In genomic region chr12:95859344-95859816, GRCh38 we compare ENCODE assay signal across 8 cellular contexts. TPM values are rescaled to one million over a fixed set of nuclear protein-coding genes. Genes with fewer than 3 reads are reported as not detected.
DNase-seq lines count a peak whose midpoint lies in the region; ATAC-seq and TF ChIP-seq lines count a peak whose summit lies in the region.

No MANE protein-coding gene starts in this region.

- peaks cover 13 to 41% of the 10 kb centered on the region in 2 donors for H3K36me3 ChIP-seq in neuronal stem cell (replicated peaks in 1 of 2; ENCODE audit: control insufficient read depth in 2 of 2, insufficient read depth in 2 of 2, low read length in 2 of 2)

- H3K23ac ChIP-seq in neuronal stem cell (ENCODE audit: low read depth, low read length, poor library complexity): no peak overlapping the region

- no peak overlapping the region for H2BK120ac ChIP-seq in neuronal stem cell (ENCODE audit: low read depth, low read length)

- ATAC-seq in HG03025 (IDR thresholded peaks at IDR 0.05; ENCODE audit: low FRiP score, unreplicated experiment) (peak; percentile 7), GM19023 (IDR thresholded peaks at IDR 0.05; ENCODE audit: unreplicated experiment) (no peak), HG02973 (IDR thresholded peaks at IDR 0.05; ENCODE audit: unreplicated experiment) (no peak)

- no peak overlapping the region for H2BK5ac ChIP-seq in neuronal stem cell (ENCODE audit: low read length)

- H3K9ac ChIP-seq in neuronal stem cell (ENCODE audit: low read depth, low read length, poor library complexity): no peak overlapping the region

- H3K14ac ChIP-seq in neuronal stem cell (ENCODE audit: low read length): no peak overlapping the region

- H3K9me3 ChIP-seq in neuronal stem cell (replicated peaks in 1 of 2; ENCODE audit: control insufficient read depth in 2 of 2, insufficient read depth in 1 of 2, low read depth in 1 of 2, low read length in 2 of 2): peaks cover 4 to 27% of the 10 kb centered on the region in 2 donors

- DNase-seq in NCI-H510A treated with DMSO at 0.1 percent for 48 hours (lab: John Stamatoyannopoulos, UW): peak; percentile 36
- no peak for DNase-seq in NCI-H510A (lab: John Stamatoyannopoulos, UW)
- peak; percentile 28 for DNase-seq in SK-N-DZ (ENCODE audit: low spot score)
- no peak for DNase-seq in epithelial cell of proximal tubule (ENCODE audit: low read depth)
- DNase-seq in neuronal stem cell (ENCODE audit: low spot score): peak; percentile 12

- no peak overlapping the region for H2BK12ac ChIP-seq in neuronal stem cell (ENCODE audit: low read length)

- peak overlapping the region; percentile 88 for H2AFZ ChIP-seq in neuronal stem cell (ENCODE audit: low read length)

- no CpG with 5 or more reads among the region's 13 CpGs for WGBS in neuronal stem cell (ENCODE audit: extremely low coverage in 2 of 2, insufficient read length in 2 of 2, insufficient replicate concordance in 1 of 2), 2 donors

- TF ChIP-seq CTCF in epithelial cell of proximal tubule (conservative IDR thresholded peaks at IDR 0.05; ENCODE audit: low read depth, low read length): no peak

- H3K27ac ChIP-seq in neuronal stem cell (replicated peaks; ENCODE audit: low read length): peak overlapping the region; percentile 81

- H3K4me3 ChIP-seq in epithelial cell of proximal tubule (ENCODE audit: low read depth, low read length) (peak overlapping the region; percentile 69), neuronal stem cell (ENCODE audit: low read length in 2 of 2) (peak overlapping the region; percentile 63 to 97)

- no peak overlapping the region for H3K18ac ChIP-seq in neuronal stem cell (ENCODE audit: low read length)

- H2BK15ac ChIP-seq in neuronal stem cell (ENCODE audit: low read length): no peak overlapping the region

- no peak overlapping the region for H3K4ac ChIP-seq in neuronal stem cell (ENCODE audit: low read length)

- H2AK5ac ChIP-seq in neuronal stem cell (ENCODE audit: low read depth, low read length): no peak overlapping the region

- H3K79me1 ChIP-seq in neuronal stem cell (ENCODE audit: low read depth, low read length): no peaks in the 10 kb centered on the region

- no peak overlapping the region for H4K8ac ChIP-seq in neuronal stem cell (ENCODE audit: low read depth, low read length)

- H3K4me1 ChIP-seq in neuronal stem cell (ENCODE audit: control insufficient read depth in 2 of 2, insufficient read depth in 1 of 2, low read depth in 1 of 2, low read length in 2 of 2): peaks cover 1 to 7% of the 10 kb centered on the region in 2 donors

- no peak overlapping the region for H4K91ac ChIP-seq in neuronal stem cell (ENCODE audit: low read depth, low read length, poor library complexity)

- H3K4me2 ChIP-seq in neuronal stem cell (ENCODE audit: insufficient read depth, low read length, poor library complexity, severe bottlenecking): peak overlapping the region; percentile 63

- no peaks in the 10 kb centered on the region for H3K27me3 ChIP-seq in neuronal stem cell (ENCODE audit: control insufficient read depth in 3 of 3, insufficient read depth in 3 of 3, low read depth in 1 of 3, low read length in 3 of 3)

RNA-seq across cellular contexts. Expression of gene SNRPF, which starts 0.6 kb away (rescaled TPM):
- 23.3 and 23.5 TPM in 2 replicates for polyA plus RNA-seq in SK-N-DZ (2014; cell fraction: cytosol; rRNA removed)
- polyA plus RNA-seq in SK-N-DZ (2014; cell fraction: nucleus; rRNA removed): 17.9 and 23.2 TPM in 2 replicates
- 36.5 and 37.2 TPM in 2 replicates for total RNA-seq in epithelial cell of proximal tubule
- 137 TPM for polyA plus RNA-seq in neuronal stem cell (2013, experiment 1 of 2)
- polyA plus RNA-seq in neuronal stem cell (2013, experiment 2 of 2): 142 TPM

Comparison
In these comparisons a context has a peak if more than half of its experiments do, and no peak if none do; other contexts are left out.
1. DNase-seq: peak in NCI-H510A treated with DMSO at 0.1 percent for 48 hours (single experiment), SK-N-DZ (single experiment) and neuronal stem cell (single experiment); none in NCI-H510A (single experiment) and epithelial cell of proximal tubule (single experiment).